1 cellular context compared by ENCODE assay signal in genomic region chr11:86499723-86500129, GRCh38.
TF ChIP-seq lines count a peak whose summit lies in the region.

No MANE protein-coding gene starts in this region.

TF ChIP-seq in K562, 482 proteins besides CTCF, POLR2A, EP300 and RAD21 (continued from another document):
- no peak for TF ChIP-seq MBD1 (CRISPR knock-in tag; IDR thresholded peaks at IDR 0.05)
- TF ChIP-seq RBM14 (IDR thresholded peaks at IDR 0.05; ENCODE audit: borderline replicate concordance, insufficient read depth, low read depth, low read length), result no peak
- TF ChIP-seq ELF2 (CRISPR knock-in tag; IDR thresholded peaks at IDR 0.05), result no peak
- peak; percentile 46; the same call in 1 of the 2 replicates for TF ChIP-seq CTBP1 (IDR thresholded peaks at IDR 0.05; ENCODE audit: borderline replicate concordance)
- TF ChIP-seq PRPF4 (IDR thresholded peaks at IDR 0.05; ENCODE audit: insufficient read depth, low read depth, low read length, poor library complexity, severe bottlenecking), result no peak
- peak; percentile 72; the same call in 1 of the 2 replicates for TF ChIP-seq ESRRA (IDR thresholded peaks at IDR 0.05; ENCODE audit: borderline replicate concordance, low read depth)
- no peak for TF ChIP-seq SMAD3 (CRISPR knock-in tag; conservative IDR thresholded peaks at IDR 0.05)
- no peak for TF ChIP-seq NFATC3 (IDR thresholded peaks at IDR 0.05)
